1 cellular context compared by ENCODE assay signal in the genomic region with DNA sequence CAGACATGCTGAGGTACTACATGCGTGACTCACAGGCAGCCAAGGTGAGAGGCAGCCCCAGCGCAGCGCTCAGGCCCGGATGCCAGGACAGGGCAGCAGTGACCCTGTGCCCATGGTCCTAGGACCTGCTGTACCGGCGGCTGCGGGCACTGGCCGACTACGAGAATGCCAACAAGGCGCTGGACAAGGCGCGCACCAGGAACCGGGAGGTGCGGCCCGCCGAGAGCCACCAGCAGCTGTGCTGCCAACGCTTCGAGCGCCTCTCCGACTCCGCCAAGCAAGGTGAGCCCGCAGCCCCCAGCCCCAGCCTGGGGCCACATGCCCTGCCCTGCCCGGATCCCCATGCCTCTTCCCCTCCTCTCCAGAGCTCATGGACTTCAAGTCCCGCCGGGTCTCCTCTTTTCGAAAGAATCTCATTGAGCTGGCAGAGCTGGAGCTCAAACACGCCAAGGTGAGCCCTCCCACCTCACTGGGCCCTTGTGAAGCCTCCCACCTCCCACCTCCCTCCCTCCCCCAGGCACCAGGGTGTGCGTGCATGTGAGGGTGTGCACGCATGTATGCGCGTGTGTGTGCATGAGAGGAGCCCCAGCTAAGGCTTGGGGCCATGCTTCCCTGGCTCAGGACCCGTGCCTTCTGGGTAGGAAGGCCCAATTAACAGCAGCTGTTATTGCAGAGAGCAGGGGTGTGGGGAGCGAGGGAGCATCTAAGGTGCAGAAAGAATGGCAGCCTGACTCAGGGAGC.
TF ChIP-seq lines count a peak whose summit lies in the region.

No MANE protein-coding gene starts in this region.

TF ChIP-seq in GM12878, 131 proteins besides CTCF, POLR2A, EP300 and RAD21:
- TF ChIP-seq POLR2AphosphoS5 (IDR thresholded peaks at IDR 0.05; ENCODE audit: low read length) (peak; percentile 37), POU2F2 (IDR thresholded peaks at IDR 0.05; ENCODE audit: borderline replicate concordance, low read depth, low read length) (0 out of 3 replicates have a peak, but pooled peaks have one; percentile 10), BCL11A (IDR thresholded peaks at IDR 0.05; ENCODE audit: low read depth, low read length) (0 out of 2 replicates have a peak, but pooled peaks have one; percentile 18), STAT3 (IDR thresholded peaks at IDR 0.05; ENCODE audit: low read depth, low read length) (no peak)
- TF ChIP-seq, protein P1, sequence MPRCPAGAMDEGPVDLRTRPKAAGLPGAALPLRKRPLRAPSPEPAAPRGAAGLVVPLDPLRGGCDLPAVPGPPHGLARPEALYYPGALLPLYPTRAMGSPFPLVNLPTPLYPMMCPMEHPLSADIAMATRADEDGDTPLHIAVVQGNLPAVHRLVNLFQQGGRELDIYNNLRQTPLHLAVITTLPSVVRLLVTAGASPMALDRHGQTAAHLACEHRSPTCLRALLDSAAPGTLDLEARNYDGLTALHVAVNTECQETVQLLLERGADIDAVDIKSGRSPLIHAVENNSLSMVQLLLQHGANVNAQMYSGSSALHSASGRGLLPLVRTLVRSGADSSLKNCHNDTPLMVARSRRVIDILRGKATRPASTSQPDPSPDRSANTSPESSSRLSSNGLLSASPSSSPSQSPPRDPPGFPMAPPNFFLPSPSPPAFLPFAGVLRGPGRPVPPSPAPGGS (IDR thresholded peaks at IDR 0.05; ENCODE audit: borderline replicate concordance, insufficient read depth, low read depth, low read length, poor library complexity, severe bottlenecking) = peak; percentile 26
TF ChIP-seq in GM12878: peak in this region for 4.
